In genomic region chr2:209900638-209901037, GRCh38 we compare ENCODE assay signal across 16 cellular contexts.
DNase-seq lines count a peak whose midpoint lies in the region; ATAC-seq and TF ChIP-seq lines count a peak whose summit lies in the region.
"Had no signal": no experiment of that assay in that cellular context is flagged by ENCODE, and none has a peak within 500 bp of the region (broad histone marks: within the 10 kb centered on the region; RNA-seq: fewer than 3 reads in every experiment).

No MANE protein-coding gene starts in this region.

- no peaks in the 10 kb centered on the region for H3K79me2 ChIP-seq in PC-9 (ENCODE audit: low read depth)

- BruUV-seq in PC-9 (replicated peaks; lab: Mats Ljungman, UMichigan), result no TSS peak

- H3K4me1 ChIP-seq in HEK293 (ENCODE audit: control insufficient read depth, insufficient read depth, low read length) (no peaks in the 10 kb centered on the region), PC-9 (replicated peaks; ENCODE audit: insufficient read depth) (no peaks in the 10 kb centered on the region), ovary (ENCODE audit: insufficient read depth) (no peaks in the 10 kb centered on the region), vagina (no peaks in the 10 kb centered on the region)
- H3K4me1 ChIP-seq: Caco-2 had no signal

- H3F3A ChIP-seq in PC-9 (ENCODE audit: insufficient read depth, low read depth), result no peaks in the 10 kb centered on the region

- intact Hi-C loops in PC-9 (cut with micrococcal nuclease; ENCODE audit: unreplicated experiment) (no loop called here), ovary (cut with DNase I) (no loop called here), vagina (cut with DNase I) (no loop called here)

- H3K4me3 ChIP-seq in GM12865 (ENCODE audit: low read depth, low read length), result no peak overlapping the region
- H3K4me3 ChIP-seq in HEK293 (ENCODE audit: low read depth, low read length), result no peak overlapping the region
- no peak overlapping the region for H3K4me3 ChIP-seq in PC-9
- no peak overlapping the region for H3K4me3 ChIP-seq in ovary
- no peak overlapping the region for H3K4me3 ChIP-seq in vagina
- H3K4me3 ChIP-seq: GM23248 had no signal

- no peaks in the 10 kb centered on the region for H4K20me1 ChIP-seq in PC-9 (ENCODE audit: insufficient read depth)

- 0 out of 2 replicates have a peak overlapping the region, but pooled peaks have one; percentile 48 for H2AFZ ChIP-seq in PC-9
- H2AFZ ChIP-seq: GM23248 had no signal

- no peak for TF ChIP-seq POLR2A in ovary (IDR thresholded peaks at IDR 0.05)
- TF ChIP-seq POLR2A in vagina (IDR thresholded peaks at IDR 0.05), result no peak

- H3K4me2 ChIP-seq in PC-9, result no peak overlapping the region
- H3K4me2 ChIP-seq: KMS-11 had no signal

- no peak for TF ChIP-seq EP300 in ovary (IDR thresholded peaks at IDR 0.05)

- DNase-seq in GM12865 (ENCODE audit: low read depth), result peak; percentile 2
- DNase-seq in PC-9, result no peak
- DNase-seq in ovary, result no peak
- DNase-seq in vagina (ENCODE audit: extremely low spot score in 2 of 2), result no peak
- DNase-seq: Caco-2; CD4-positive, alpha-beta T cell; GM23248; H7 had no signal

- H3K27ac ChIP-seq in HEK293 (ENCODE audit: extremely low read depth, low read depth, low read length), result no peak overlapping the region
- H3K27ac ChIP-seq in PC-9, result no peak overlapping the region
- H3K27ac ChIP-seq in ovary, result no peak overlapping the region
- H3K27ac ChIP-seq in vagina, result no peak overlapping the region
- H3K27ac ChIP-seq: C4-2B, GM23248, HL-60, KMS-11 had no signal

- H3K9me3 ChIP-seq in HEK293 (ENCODE audit: control insufficient read depth, insufficient read depth, low read depth, low read length) (no peaks in the 10 kb centered on the region), PC-9 (ENCODE audit: insufficient read depth, low read depth) (no peaks in the 10 kb centered on the region), ovary (no peaks in the 10 kb centered on the region), vagina (no peaks in the 10 kb centered on the region)
- H3K9me3 ChIP-seq: Caco-2 had no signal

- H3K9me2 ChIP-seq in PC-9 (ENCODE audit: insufficient read depth), result no peaks in the 10 kb centered on the region

- TF ChIP-seq CTCF in GM12865 (IDR thresholded peaks at IDR 0.05; ENCODE audit: insufficient read depth, low read depth, low read length, missing control alignments) (no peak), HEK293 (tag by site-specific recombination; IDR thresholded peaks at IDR 0.05) (no peak), PC-9 (conservative IDR thresholded peaks at IDR 0.05) (no peak), ovary (IDR thresholded peaks at IDR 0.05) (no peak), vagina (IDR thresholded peaks at IDR 0.05) (no peak)

- ATAC-seq in HG02938 (IDR thresholded peaks at IDR 0.05; ENCODE audit: unreplicated experiment), result peak; percentile 62
- no peak for ATAC-seq in HG03565 (IDR thresholded peaks at IDR 0.05; ENCODE audit: unreplicated experiment)
- ATAC-seq in HG03039 (IDR thresholded peaks at IDR 0.05; ENCODE audit: unreplicated experiment), result no peak
- ATAC-seq: HCT116 had no signal

- H3K36me3 ChIP-seq in HEK293 (ENCODE audit: control insufficient read depth in 2 of 2, insufficient read depth in 1 of 2, low read length in 2 of 2) (no peaks in the 10 kb centered on the region), PC-9 (ENCODE audit: low read depth) (no peaks in the 10 kb centered on the region), ovary (no peaks in the 10 kb centered on the region), vagina (no peaks in the 10 kb centered on the region)

- CTCF ChIA-PET in HEK293 (lab: Yijun Ruan, JAX) (no interaction called here), PC-9 (lab: Charles Lee) (no interaction called here)

- WGBS in ovary, 3 donors, result 79 to 81% (median 79%) methylated on average over 1 of the region's 1 CpG

- no peaks in the 10 kb centered on the region for H3K27me3 ChIP-seq in PC-9 (ENCODE audit: insufficient read depth, low read depth)
- no peaks in the 10 kb centered on the region for H3K27me3 ChIP-seq in ovary
- no peaks in the 10 kb centered on the region for H3K27me3 ChIP-seq in vagina

- POLR2A ChIA-PET in HEK293 (lab: Yijun Ruan, JAX) (no interaction called here), PC-9 (lab: Charles Lee; ENCODE audit: unreplicated experiment) (no interaction called here)

TF ChIP-seq in HEK293, 187 proteins besides CTCF, POLR2A, EP300 and RAD21:
- TF ChIP-seq PRDM1 (tag by site-specific recombination; IDR thresholded peaks at IDR 0.05) (peak; percentile 20; the same call in 1 of the 2 replicates), ZNF391 (tag by site-specific recombination; IDR thresholded peaks at IDR 0.05; ENCODE audit: borderline replicate concordance, low read depth) (no peak)
TF ChIP-seq in HEK293: peak in this region for 1.
